In genomic region chr3:98343647-98344507, GRCh38 we compare ENCODE assay signal across 9 cellular contexts. TPM values are rescaled to one million over a fixed set of nuclear protein-coding genes. Genes with fewer than 3 reads are reported as not detected.
DNase-seq lines count a peak whose midpoint lies in the region; ATAC-seq and TF ChIP-seq lines count a peak whose summit lies in the region.
"Had no signal": no experiment of that assay in that cellular context is flagged by ENCODE, and none has a peak within 500 bp of the region (broad histone marks: within the 10 kb centered on the region; RNA-seq: fewer than 3 reads in every experiment).

No MANE protein-coding gene starts in this region.

- DNase-seq in BE2C (peak; percentile 65), GM06990 (ENCODE audit: extremely low read depth, insufficient read length) (no peak), NCI-H526 (lab: John Stamatoyannopoulos, UW) (peak; percentile 16 to 68), astrocyte of the cerebellum (ENCODE audit: low read depth) (no peak), right lobe of liver (no peak)

- H3K4me1 ChIP-seq in BE2C (no peaks in the 10 kb centered on the region; the same call in 1 of the 2 replicates), right lobe of liver (no peaks in the 10 kb centered on the region)

- intact Hi-C loops in right lobe of liver (cut with DNase I), result no loop called here

- H3K27me3 ChIP-seq in BE2C, result peaks cover 4% of the 10 kb centered on the region
- H3K27me3 ChIP-seq in GM06990 (replicated peaks; ENCODE audit: control insufficient read depth, insufficient read depth, low read length), result no peaks in the 10 kb centered on the region
- no peaks in the 10 kb centered on the region for H3K27me3 ChIP-seq in right lobe of liver

- no peaks in the 10 kb centered on the region for H3K36me3 ChIP-seq in BE2C
- H3K36me3 ChIP-seq in GM06990 (ENCODE audit: control insufficient read depth, insufficient read depth, low read length), result no peaks in the 10 kb centered on the region
- no peaks in the 10 kb centered on the region for H3K36me3 ChIP-seq in right lobe of liver

- TF ChIP-seq CTCF in BE2C (IDR thresholded peaks at IDR 0.05; ENCODE audit: low read depth, low read length), result peak; percentile 95
- TF ChIP-seq CTCF in GM06990 (IDR thresholded peaks at IDR 0.05; ENCODE audit: insufficient read depth, low read length, poor library complexity, severe bottlenecking), result peak; percentile 85
- TF ChIP-seq CTCF in astrocyte of the cerebellum (IDR thresholded peaks at IDR 0.05; ENCODE audit: low read depth, low read length, missing control alignments), result peak; percentile 48
- TF ChIP-seq CTCF in right lobe of liver (IDR thresholded peaks at IDR 0.05), result peak; percentile 34 to 75 (median 43)

- in situ Hi-C loops in astrocyte of the cerebellum (cut with HindIII; ENCODE audit: low sequenced_read_pairs), result no loop called here

- no peak for TF ChIP-seq POLR2A in right lobe of liver (IDR thresholded peaks at IDR 0.05)

- WGBS in right lobe of liver (ENCODE audit: insufficient coverage, low coverage, low lambda C conversion rate, missing lambda C conversion rate), result 42% methylated on average over 11 of the region's 13 CpGs

- no peak overlapping the region for H3K27ac ChIP-seq in right lobe of liver

- ATAC-seq in HG02798 (IDR thresholded peaks at IDR 0.05; ENCODE audit: poor library complexity, unreplicated experiment) (peak; percentile 84), right lobe of liver (peak; percentile 58 to 89 (median 66)), HG02840 (IDR thresholded peaks at IDR 0.05; ENCODE audit: low FRiP score, unreplicated experiment) (no peak), HG02571 (IDR thresholded peaks at IDR 0.05; ENCODE audit: unreplicated experiment) (no peak)
- ATAC-seq: naive thymus-derived CD8-positive, alpha-beta T cell had no signal

- H3K4me3 ChIP-seq in BE2C (ENCODE audit: low read depth, low read length) (no peak overlapping the region), GM06990 (replicated peaks; ENCODE audit: low read depth, low read length) (no peak overlapping the region), astrocyte of the cerebellum (ENCODE audit: low read depth, low read length) (no peak overlapping the region), right lobe of liver (no peak overlapping the region)

- H3K9me3 ChIP-seq in BE2C (no peaks in the 10 kb centered on the region), right lobe of liver (no peaks in the 10 kb centered on the region)

RNA-seq across cellular contexts. Expression of gene OR5K4, which starts 9.8 kb away (rescaled TPM):
- not detected for polyA plus RNA-seq in BE2C (2012; ENCODE audit: insufficient read depth, insufficient read length, low read depth)
- not detected for total RNA-seq in right lobe of liver
- total RNA-seq: naive thymus-derived CD8-positive, alpha-beta T cell had no signal
- polyA plus RNA-seq: naive thymus-derived CD8-positive, alpha-beta T cell had no signal

RNA-seq across cellular contexts. Expression of gene OR5K3, which starts 46.6 kb away (rescaled TPM):
- polyA plus RNA-seq in BE2C (2012; ENCODE audit: insufficient read depth, insufficient read length, low read depth), result not detected
- total RNA-seq in right lobe of liver, result not detected
- total RNA-seq: naive thymus-derived CD8-positive, alpha-beta T cell had no signal
- polyA plus RNA-seq: naive thymus-derived CD8-positive, alpha-beta T cell had no signal

Comparison
In these comparisons a context has a peak if more than half of its experiments do, and no peak if none do; other contexts are left out.
1. DNase-seq: peak in BE2C (single experiment) and NCI-H526 (2 of 2); none in GM06990 (single experiment), astrocyte of the cerebellum (single experiment) and right lobe of liver (0 of 3).
2. CTCF ChIP-seq: peak in every context shown above with its lines; median percentile 95 in BE2C; 85 in GM06990; 48 in astrocyte of the cerebellum; 43 in right lobe of liver.
3. ATAC-seq: peak in HG02798 (single experiment) and right lobe of liver (4 of 4); none in HG02840 (single experiment) and HG02571 (single experiment).